1 cellular context compared by ENCODE assay signal in genomic region chr16:89014611-89015230, GRCh38.
TF ChIP-seq lines count a peak whose summit lies in the region.

No MANE protein-coding gene starts in this region.

TF ChIP-seq in HepG2, 621 proteins besides CTCF, POLR2A, EP300 and RAD21 (continued from another document):
- TF ChIP-seq EZH2 (conservative IDR thresholded peaks at IDR 0.05; ENCODE audit: low read depth, low read length): no peak; the same call in 1 of the 2 replicates
